ENCODE assay signal across 9 cellular contexts in genomic region chr20:47273591-47274235, GRCh38.
A peak's percentile ranks its signal among the peaks of the same experiment; 100 is the strongest.
DNase-seq lines count a peak whose midpoint lies in the region; ATAC-seq and TF ChIP-seq lines count a peak whose summit lies in the region.
"Had no signal": no experiment of that assay in that cellular context is flagged by ENCODE, and none has a peak within 500 bp of the region (broad histone marks: within the 10 kb centered on the region; RNA-seq: fewer than 3 reads in every experiment).

No MANE protein-coding gene starts in this region.

- H3K36me3 Mint-ChIP-seq in activated T-cell treated with anti-CD3 and anti-CD28 coated beads, Interleukin-2, amount 50 U/mL, for 72 hours (ENCODE audit: insufficient read depth in 2 of 2), result peaks cover 8 to 24% of the 10 kb centered on the region in 2 donors
- peaks cover 28% of the 10 kb centered on the region for H3K36me3 Mint-ChIP-seq in memory B cell
- H3K36me3 Mint-ChIP-seq in type B pancreatic cell, result peaks cover 32% of the 10 kb centered on the region

- H3K4me1 Mint-ChIP-seq in activated T-cell treated with anti-CD3 and anti-CD28 coated beads, Interleukin-2, amount 50 U/mL, for 72 hours (ENCODE audit: low read depth), result peaks cover 56% of the 10 kb centered on the region
- H3K4me1 Mint-ChIP-seq in memory B cell (peaks cover 16% of the 10 kb centered on the region), type B pancreatic cell (ENCODE audit: unreplicated experiment) (peaks cover 34% of the 10 kb centered on the region)

- no peak for DNase-seq in activated T-cell treated with anti-CD3 and anti-CD28 coated beads, Interleukin-2, amount 50 U/mL, for 72 hours
- no peak for DNase-seq in activated T-cell treated with anti-CD3 and anti-CD28 coated beads, Interleukin-2, amount 50 U/mL, for 1 hour
- DNase-seq in brain microvascular endothelial cell, result no peak
- no peak for DNase-seq in memory B cell (ENCODE audit: low spot score in 2 of 2)
- no peak for DNase-seq in type B pancreatic cell (ENCODE audit: extremely low spot score, unreplicated experiment)
- DNase-seq in ACHN, result no peak
- DNase-seq in cerebellar nuclear complex (lab: John Stamatoyannopoulos, UW), result no peak
- no peak for DNase-seq in foreskin melanocyte

- TF ChIP-seq CTCF in brain microvascular endothelial cell (IDR thresholded peaks at IDR 0.05; ENCODE audit: low read depth, low read length, missing control alignments) (no peak), type B pancreatic cell (conservative IDR thresholded peaks at IDR 0.05) (no peak)

- H3K36me3 ChIP-seq in brain microvascular endothelial cell (replicated peaks), result peaks cover 31% of the 10 kb centered on the region

- no peaks in the 10 kb centered on the region for H3K27me3 ChIP-seq in brain microvascular endothelial cell (replicated peaks)

- in situ Hi-C loops in brain microvascular endothelial cell (cut with HindIII; ENCODE audit: low pct_ligation_motif_present, low sequenced_read_pairs) (loop anchor here (10.0 kb wide), 1 partner anchor 61 kb away; no protein-coding TSS in a partner anchor), ACHN (cut with HindIII; ENCODE audit: low pct_ligation_motif_present, low pct_unique_long_range_greater_than_20kb, low sequenced_read_pairs) (no loop called here)

- H3K4me3 ChIP-seq in brain microvascular endothelial cell (ENCODE audit: low read depth, low read length), result no peak overlapping the region

- H3K27ac ChIP-seq in brain microvascular endothelial cell, result peak overlapping the region; percentile 93

- no peak for ATAC-seq in activated T-cell treated with anti-CD3 and anti-CD28 coated beads, Interleukin-2, amount 50 U/mL, for 72 hours (replicated peaks in 1 of 2)
- ATAC-seq in memory B cell (ENCODE audit: low read depth), result no peak

- H3K4me3 Mint-ChIP-seq in activated T-cell treated with anti-CD3 and anti-CD28 coated beads, Interleukin-2, amount 50 U/mL, for 72 hours, result peak overlapping the region; percentile 80 to 82
- H3K4me3 Mint-ChIP-seq in memory B cell (no peak overlapping the region), type B pancreatic cell (no peak overlapping the region)

- H3K27ac Mint-ChIP-seq in activated T-cell treated with anti-CD3 and anti-CD28 coated beads, Interleukin-2, amount 50 U/mL, for 72 hours, result peak overlapping the region; percentile 87
- H3K27ac Mint-ChIP-seq in memory B cell, result peak overlapping the region; percentile 82
- H3K27ac Mint-ChIP-seq in type B pancreatic cell, result peak overlapping the region; percentile 22

- H3K9me3 Mint-ChIP-seq in activated T-cell treated with anti-CD3 and anti-CD28 coated beads, Interleukin-2, amount 50 U/mL, for 72 hours, result no peaks in the 10 kb centered on the region
- H3K9me3 Mint-ChIP-seq in memory B cell (no peaks in the 10 kb centered on the region), type B pancreatic cell (no peaks in the 10 kb centered on the region)
- H3K9me3 Mint-ChIP-seq: activated T-cell treated with anti-CD3 and anti-CD28 coated beads, Interleukin-2, amount 50 U/mL, for 4 hours had no signal

- H3K27me3 Mint-ChIP-seq in activated T-cell treated with anti-CD3 and anti-CD28 coated beads, Interleukin-2, amount 50 U/mL, for 72 hours (ENCODE audit: low read depth), result no peaks in the 10 kb centered on the region
- H3K27me3 Mint-ChIP-seq in memory B cell, result no peaks in the 10 kb centered on the region
- no peaks in the 10 kb centered on the region for H3K27me3 Mint-ChIP-seq in type B pancreatic cell

Comparison
In these comparisons a context has a peak if more than half of its experiments do, and no peak if none do; other contexts are left out.
1. H3K27ac Mint-ChIP-seq: peak in every context shown above with its lines; median percentile 87 in activated T-cell treated with anti-CD3 and anti-CD28 coated beads, Interleukin-2, amount 50 U/mL, for 72 hours; 82 in memory B cell; 22 in type B pancreatic cell.
2. H3K4me3 Mint-ChIP-seq: peak in activated T-cell treated with anti-CD3 and anti-CD28 coated beads, Interleukin-2, amount 50 U/mL, for 72 hours (2 of 2); none in memory B cell (single experiment) and type B pancreatic cell (single experiment).